ENCODE assay signal across 1 cellular context in the genomic region with DNA sequence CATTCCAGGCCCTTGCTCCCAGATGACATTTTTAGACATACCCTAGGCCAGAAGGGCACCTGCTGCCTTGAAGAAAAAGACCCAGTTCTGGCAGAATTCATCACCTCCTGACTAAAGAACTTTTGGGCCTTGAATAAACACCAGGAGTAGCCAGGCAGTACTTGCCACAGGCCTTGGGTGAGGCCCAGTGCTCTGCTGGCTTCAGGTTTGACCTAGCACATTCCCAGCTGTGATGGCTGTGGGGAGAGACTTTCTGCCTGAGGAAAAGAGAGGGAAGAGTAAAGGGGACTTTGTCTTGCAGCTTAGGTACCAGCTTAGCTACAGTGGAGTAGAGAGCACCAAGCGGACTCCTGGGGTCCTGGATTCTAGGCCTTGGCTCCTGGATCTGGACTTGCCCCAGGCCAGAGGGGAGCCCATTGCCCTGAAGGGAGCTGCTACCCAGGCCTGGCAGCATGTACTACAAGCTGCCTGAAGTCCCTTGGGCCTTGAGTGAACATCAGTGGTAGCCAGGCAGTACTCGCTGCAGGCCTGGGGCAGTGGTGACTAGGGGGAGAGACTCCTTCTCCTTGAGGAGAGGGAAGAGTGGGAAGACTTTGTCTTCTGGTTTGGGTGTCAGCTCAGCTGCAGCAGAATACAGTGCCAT.
TF ChIP-seq lines count a peak whose summit lies in the region.

No MANE protein-coding gene starts in this region.

TF ChIP-seq in HepG2, 621 proteins besides CTCF, POLR2A, EP300 and RAD21:
- 0 out of 2 replicates have a peak, but pooled peaks have one; percentile 30 for TF ChIP-seq ZNF574 (CRISPR knock-in tag; IDR thresholded peaks at IDR 0.05)
- TF ChIP-seq, protein P1, sequence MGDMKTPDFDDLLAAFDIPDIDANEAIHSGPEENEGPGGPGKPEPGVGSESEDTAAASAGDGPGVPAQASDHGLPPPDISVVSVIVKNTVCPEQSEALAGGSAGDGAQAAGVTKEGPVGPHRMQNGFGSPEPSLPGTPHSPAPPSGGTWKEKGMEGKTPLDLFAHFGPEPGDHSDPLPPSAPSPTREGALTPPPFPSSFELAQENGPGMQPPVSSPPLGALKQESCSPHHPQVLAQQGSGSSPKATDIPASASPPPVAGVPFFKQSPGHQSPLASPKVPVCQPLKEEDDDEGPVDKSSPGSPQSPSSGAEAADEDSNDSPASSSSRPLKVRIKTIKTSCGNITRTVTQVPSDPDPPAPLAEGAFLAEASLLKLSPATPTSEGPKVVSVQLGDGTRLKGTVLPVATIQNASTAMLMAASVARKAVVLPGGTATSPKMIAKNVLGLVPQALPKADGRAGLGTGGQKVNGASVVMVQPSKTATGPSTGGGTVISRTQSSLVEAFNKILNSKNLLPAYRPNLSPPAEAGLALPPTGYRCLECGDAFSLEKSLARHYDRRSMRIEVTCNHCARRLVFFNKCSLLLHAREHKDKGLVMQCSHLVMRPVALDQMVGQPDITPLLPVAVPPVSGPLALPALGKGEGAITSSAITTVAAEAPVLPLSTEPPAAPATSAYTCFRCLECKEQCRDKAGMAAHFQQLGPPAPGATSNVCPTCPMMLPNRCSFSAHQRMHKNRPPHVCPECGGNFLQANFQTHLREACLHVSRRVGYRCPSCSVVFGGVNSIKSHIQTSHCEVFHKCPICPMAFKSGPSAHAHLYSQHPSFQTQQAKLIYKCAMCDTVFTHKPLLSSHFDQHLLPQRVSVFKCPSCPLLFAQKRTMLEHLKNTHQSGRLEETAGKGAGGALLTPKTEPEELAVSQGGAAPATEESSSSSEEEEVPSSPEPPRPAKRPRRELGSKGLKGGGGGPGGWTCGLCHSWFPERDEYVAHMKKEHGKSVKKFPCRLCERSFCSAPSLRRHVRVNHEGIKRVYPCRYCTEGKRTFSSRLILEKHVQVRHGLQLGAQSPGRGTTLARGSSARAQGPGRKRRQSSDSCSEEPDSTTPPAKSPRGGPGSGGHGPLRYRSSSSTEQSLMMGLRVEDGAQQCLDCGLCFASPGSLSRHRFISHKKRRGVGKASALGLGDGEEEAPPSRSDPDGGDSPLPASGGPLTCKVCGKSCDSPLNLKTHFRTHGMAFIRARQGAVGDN (CRISPR knock-in tag; IDR thresholded peaks at IDR 0.05) = peak; percentile 57; the same call in 1 of the 2 replicates
- TF ChIP-seq SALL1 (CRISPR knock-in tag; IDR thresholded peaks at IDR 0.05) = 0 out of 2 replicates have a peak, but pooled peaks have one; percentile 5
- TF ChIP-seq ZNF788 (CRISPR knock-in tag; IDR thresholded peaks at IDR 0.05; ENCODE audit: borderline replicate concordance) = peak; percentile 50; the same call in 1 of the 2 replicates
- no peak for TF ChIP-seq ATRX (CRISPR knock-in tag; IDR thresholded peaks at IDR 0.05; ENCODE audit: borderline replicate concordance)
- 0 out of 2 replicates have a peak, but pooled peaks have one; percentile 3 for TF ChIP-seq CHCHD3 (CRISPR knock-in tag; IDR thresholded peaks at IDR 0.05)
- peak; percentile 6; the same call in 1 of the 2 replicates for TF ChIP-seq ZNF563 (CRISPR knock-in tag; IDR thresholded peaks at IDR 0.05)
- TF ChIP-seq, protein P2, sequence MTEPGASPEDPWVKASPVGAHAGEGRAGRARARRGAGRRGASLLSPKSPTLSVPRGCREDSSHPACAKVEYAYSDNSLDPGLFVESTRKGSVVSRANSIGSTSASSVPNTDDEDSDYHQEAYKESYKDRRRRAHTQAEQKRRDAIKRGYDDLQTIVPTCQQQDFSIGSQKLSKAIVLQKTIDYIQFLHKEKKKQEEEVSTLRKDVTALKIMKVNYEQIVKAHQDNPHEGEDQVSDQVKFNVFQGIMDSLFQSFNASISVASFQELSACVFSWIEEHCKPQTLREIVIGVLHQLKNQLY (CRISPR knock-in tag; IDR thresholded peaks at IDR 0.05) = no peak
- 0 out of 2 replicates have a peak, but pooled peaks have one; percentile 33 for TF ChIP-seq NR1H2 (CRISPR knock-in tag; IDR thresholded peaks at IDR 0.05; ENCODE audit: borderline replicate concordance, low read depth)
- TF ChIP-seq ZFY (CRISPR knock-in tag; IDR thresholded peaks at IDR 0.05) = peak; percentile 0; the same call in 1 of the 2 replicates
- no peak for TF ChIP-seq TARDBP (CRISPR knock-in tag; IDR thresholded peaks at IDR 0.05)
